Comparison of ENCODE assay signal across 8 cellular contexts in the genomic region with DNA sequence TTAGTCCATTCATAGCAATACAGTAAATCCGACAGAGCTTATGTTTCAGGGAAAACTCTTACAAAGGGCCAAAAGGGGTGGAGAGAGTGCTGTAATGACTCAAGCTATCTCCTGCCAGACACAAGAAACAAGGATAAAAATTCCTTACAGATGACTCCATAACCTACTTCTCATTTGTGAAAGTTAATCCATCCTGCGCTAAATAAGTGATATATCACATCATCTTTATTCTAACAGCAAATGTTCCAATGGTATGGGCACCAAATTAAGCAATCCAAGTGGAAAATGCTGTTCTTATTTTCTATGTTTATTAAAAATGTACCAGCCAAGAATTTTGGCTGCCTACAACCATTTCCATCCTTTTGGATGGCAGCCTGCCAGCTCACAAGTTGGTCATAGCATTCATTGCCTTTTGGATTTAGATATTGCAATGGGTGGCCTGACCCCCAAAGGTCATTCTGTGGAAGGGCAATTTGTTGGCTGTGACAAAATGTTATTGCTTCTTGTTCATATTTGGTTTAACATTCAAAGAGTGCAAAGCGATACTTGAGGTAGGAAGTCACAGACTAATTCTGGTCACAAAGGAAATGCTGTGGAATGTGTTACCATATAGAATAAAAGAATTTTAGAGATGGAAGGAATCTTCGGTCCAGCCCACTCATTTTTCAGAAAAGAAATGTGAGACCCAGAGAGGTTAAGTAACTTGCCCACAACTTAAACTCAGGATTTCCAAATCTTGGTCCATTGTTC. TPM values are rescaled to one million over a fixed set of nuclear protein-coding genes. Genes with fewer than 3 reads are reported as not detected.
DNase-seq lines count a peak whose midpoint lies in the region; ATAC-seq and TF ChIP-seq lines count a peak whose summit lies in the region.

No MANE protein-coding gene starts in this region.

- H3K4me3 ChIP-seq in SJCRH30 (no peak overlapping the region), fibroblast of the aortic adventitia (ENCODE audit: low read depth, low read length) (no peak overlapping the region)

- peak; percentile 39 for DNase-seq in activated CD4-positive, alpha-beta T cell treated with anti-CD3 and anti-CD28 coated beads for 36 hours
- no peak for DNase-seq in activated CD4-positive, alpha-beta T cell treated with anti-CD3 and anti-CD28 coated beads, Interleukin-2, amount 50 U/mL, for 4 hours
- DNase-seq in SJCRH30 (peak; percentile 94 to 98), fibroblast of the aortic adventitia (ENCODE audit: low read depth) (peak; percentile 98), pulmonary artery endothelial cell (ENCODE audit: low read depth, low spot score) (peak; percentile 91)
- no peak for DNase-seq in effector memory CD8-positive, alpha-beta T cell
- DNase-seq in effector CD4-positive, alpha-beta T cell, result no peak

- TF ChIP-seq CTCF in fibroblast of the aortic adventitia (IDR thresholded peaks at IDR 0.05; ENCODE audit: insufficient read depth, low read length), result no peak

- no peaks in the 10 kb centered on the region for H3K9me3 Mint-ChIP-seq in activated CD4-positive, alpha-beta T cell treated with anti-CD3 and anti-CD28 coated beads for 36 hours (ENCODE audit: low read depth)
- no peaks in the 10 kb centered on the region for H3K9me3 Mint-ChIP-seq in effector memory CD8-positive, alpha-beta T cell

- H3K27me3 Mint-ChIP-seq in activated CD4-positive, alpha-beta T cell treated with anti-CD3 and anti-CD28 coated beads for 36 hours, result peaks cover 25% of the 10 kb centered on the region
- H3K27me3 Mint-ChIP-seq in effector memory CD8-positive, alpha-beta T cell, result peaks cover 17 to 19% of the 10 kb centered on the region in 2 donors

- peak overlapping the region; percentile 99 for H3K27ac ChIP-seq in SJCRH30

- no peaks in the 10 kb centered on the region for H3K27me3 ChIP-seq in SJCRH30

- CTCF ChIA-PET in activated CD4-positive, alpha-beta T cell treated with anti-CD3 and anti-CD28 coated beads for 36 hours (lab: Charles Lee), result interaction anchor here (0.6 to 1.7 kb wide), 6 partner anchors 16 to 257 kb away, joined by 3 to 7 read pairs (median 3); partner anchors contain the start of gene SRP9

- no peak overlapping the region for H3K4me3 Mint-ChIP-seq in activated CD4-positive, alpha-beta T cell treated with anti-CD3 and anti-CD28 coated beads for 36 hours
- no peak overlapping the region for H3K4me3 Mint-ChIP-seq in effector memory CD8-positive, alpha-beta T cell

- peaks cover 35% of the 10 kb centered on the region for H3K4me1 ChIP-seq in SJCRH30

- POLR2A ChIA-PET in activated CD4-positive, alpha-beta T cell treated with anti-CD3 and anti-CD28 coated beads for 36 hours (lab: Charles Lee), result interaction anchor here (0.7 kb wide), 1 partner anchor 182 kb away, joined by 3 read pairs; no protein-coding TSS in a partner anchor

- no peak overlapping the region for H3K27ac Mint-ChIP-seq in activated CD4-positive, alpha-beta T cell treated with anti-CD3 and anti-CD28 coated beads for 36 hours
- no peak overlapping the region for H3K27ac Mint-ChIP-seq in effector memory CD8-positive, alpha-beta T cell

- no peak for ATAC-seq in activated CD4-positive, alpha-beta T cell treated with anti-CD3 and anti-CD28 coated beads for 36 hours
- no peak for ATAC-seq in GM18909 (IDR thresholded peaks at IDR 0.05; ENCODE audit: poor library complexity, unreplicated experiment)
- ATAC-seq in effector memory CD8-positive, alpha-beta T cell (replicated peaks), result no peak

- no peaks in the 10 kb centered on the region for H3K9me3 ChIP-seq in SJCRH30 (replicated peaks)

- H3K36me3 Mint-ChIP-seq in activated CD4-positive, alpha-beta T cell treated with anti-CD3 and anti-CD28 coated beads for 36 hours (ENCODE audit: low read depth), result no peaks in the 10 kb centered on the region
- peaks cover 6% of the 10 kb centered on the region for H3K36me3 Mint-ChIP-seq in effector memory CD8-positive, alpha-beta T cell (ENCODE audit: insufficient read depth)

- H3K36me3 ChIP-seq in SJCRH30, result no peaks in the 10 kb centered on the region

- H3K4me1 Mint-ChIP-seq in activated CD4-positive, alpha-beta T cell treated with anti-CD3 and anti-CD28 coated beads for 36 hours, result peaks cover 12% of the 10 kb centered on the region
- peaks cover 8 to 13% of the 10 kb centered on the region in 2 donors for H3K4me1 Mint-ChIP-seq in effector memory CD8-positive, alpha-beta T cell (ENCODE audit: low read depth in 2 of 2)

- intact Hi-C loops in activated CD4-positive, alpha-beta T cell treated with anti-CD3 and anti-CD28 coated beads for 36 hours (cut with DNase I, micrococcal nuclease), result loop anchor here (2.0 to 10.0 kb wide), 3 partner anchors 181 to 319 kb away; no protein-coding TSS in a partner anchor

RNA-seq across cellular contexts. Expression of gene ENAH, which starts 2.8 kb away (rescaled TPM):
- under 1 TPM; 0.62 to 0.81 TPM for total RNA-seq in activated CD4-positive, alpha-beta T cell treated with anti-CD3 and anti-CD28 coated beads for 36 hours
- 206 and 246 TPM in 2 replicates for total RNA-seq in SJCRH30 (2014; rRNA removed; shearing (Covaris generic))
- 131 and 148 TPM in 2 replicates for total RNA-seq in fibroblast of the aortic adventitia (ENCODE audit: low replicate concordance)
- 46.0 and 69.0 TPM in 2 replicates for total RNA-seq in pulmonary artery endothelial cell

Comparison
In these comparisons a context has a peak if more than half of its experiments do, and no peak if none do; other contexts are left out.
1. DNase-seq: peak in activated CD4-positive, alpha-beta T cell treated with anti-CD3 and anti-CD28 coated beads for 36 hours (single experiment), SJCRH30 (2 of 2), fibroblast of the aortic adventitia (single experiment) and pulmonary artery endothelial cell (single experiment); none in activated CD4-positive, alpha-beta T cell treated with anti-CD3 and anti-CD28 coated beads, Interleukin-2, amount 50 U/mL, for 4 hours (0 of 2), effector memory CD8-positive, alpha-beta T cell (0 of 3) and effector CD4-positive, alpha-beta T cell (single experiment).
2. RNA of gene ENAH, which starts 2.8 kb away (total RNA-seq): 206 to 246 TPM in SJCRH30, 131 to 148 TPM in fibroblast of the aortic adventitia and 46.0 to 69.0 TPM in pulmonary artery endothelial cell; 0.62 to 0.81 TPM in activated CD4-positive, alpha-beta T cell treated with anti-CD3 and anti-CD28 coated beads for 36 hours; every median in the first group is over 10 times any median in the second.